Comparison of ENCODE assay signal across 18 cellular contexts in the genomic region with DNA sequence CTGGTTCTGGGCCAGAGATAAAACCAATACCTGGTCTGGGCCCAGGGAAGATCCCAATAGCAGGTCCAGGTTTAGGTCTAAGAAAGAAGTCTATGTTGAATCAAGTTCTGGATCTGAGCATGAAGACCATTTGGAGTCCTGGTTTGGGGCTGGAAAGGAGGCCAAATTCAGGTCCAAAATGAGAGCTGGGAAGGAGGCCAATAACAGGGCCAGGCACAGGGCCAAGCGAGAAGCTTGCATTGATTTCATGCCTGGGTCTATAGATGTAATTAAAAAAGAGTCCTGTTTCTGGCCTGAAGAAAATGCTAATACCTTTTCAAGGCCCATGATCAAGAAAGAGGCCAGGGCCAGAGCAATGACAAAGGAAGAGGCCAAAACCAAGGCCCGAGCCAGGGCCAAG.
"Had no signal": no experiment of that assay in that cellular context is flagged by ENCODE, and none has a peak within 500 bp of the region (broad histone marks: within the 10 kb centered on the region; RNA-seq: fewer than 3 reads in every experiment).

No MANE protein-coding gene starts in this region.

- H3K9me3 ChIP-seq: esophagus squamous epithelium, mucosa of descending colon, neutrophil, sigmoid colon, testis, tibial artery had no signal

- DNase-seq: cortex of kidney; effector memory CD8-positive, alpha-beta T cell; erythroblast; esophagus squamous epithelium; kidney; mesenchymal stem cell; mucosa of descending colon; naive B cell; sigmoid colon; stimulated activated CD4-positive, alpha-beta T cell treated with anti-CD3 and anti-CD28 coated beads, Interleukin-4, amount 100 ng/mL, for 4 hours; stimulated activated naive CD8-positive, alpha-beta T cell treated with anti-CD3 and anti-CD28 coated beads, Interleukin-15, Interleukin-2, amounts not matched to agents 100 U/mL and 50 U/mL, for 24 hours; testis; tibial artery had no signal

- H3K36me3 ChIP-seq: esophagus squamous epithelium, neutrophil, sigmoid colon, tibial artery had no signal

- H3K4me3 ChIP-seq: esophagus squamous epithelium, lung, mucosa of descending colon, sigmoid colon, testis, tibial artery had no signal

- H3K27ac ChIP-seq: esophagus squamous epithelium, neutrophil, parathyroid adenoma, sigmoid colon, testis, tibial artery had no signal

- ATAC-seq: effector memory CD8-positive, alpha-beta T cell; mucosa of descending colon; natural killer cell treated with Interleukin-12 subunit alpha and Interleukin-12 subunit beta and Interleukin-15 and Interleukin-18, amount 100 ng/mL, for 72 hours; stimulated activated memory B cell treated with anti-CD40 and anti-IgM and Interleukin-4, amounts not matched to agents 10 μg/mL and 1 μg/mL and 100 μg/mL, for 72 hours; stimulated activated naive CD8-positive, alpha-beta T cell treated with anti-CD3 and anti-CD28 coated beads, Interleukin-15, Interleukin-2, amounts not matched to agents 100 U/mL and 50 U/mL, for 24 hours had no signal

- H3K4me1 ChIP-seq: testis had no signal

- H3K27me3 ChIP-seq: esophagus squamous epithelium, sigmoid colon, testis, tibial artery had no signal
